Comparison of ENCODE assay signal across 35 cellular contexts in genomic region chr13:92591117-92591516, GRCh38.
"Had no signal": no experiment of that assay in that cellular context is flagged by ENCODE, and none has a peak within 500 bp of the region (broad histone marks: within the 10 kb centered on the region; RNA-seq: fewer than 3 reads in every experiment).

No MANE protein-coding gene starts in this region.

- H3K4me1 Mint-ChIP-seq: activated B cell treated with CpG ODN at 0.5 μM for 24 hours; activated CD4-positive, alpha-beta T cell treated with anti-CD3 and anti-CD28 coated beads, Interleukin-2, amount 10 ng/mL, durations not matched to agents 24 days and 14 days; activated naive CD8-positive, alpha-beta T cell treated with anti-CD3 and anti-CD28 coated beads for 36 hours; activated T-helper 17 cell treated with anti-CD3 and anti-CD28 coated beads, Interleukin-2, amount 50 U/mL, for 72 hours; brain had no signal

- H3K27ac ChIP-seq: adrenal gland, breast epithelium, VCaP had no signal

- ATAC-seq: activated CD8-positive, alpha-beta T cell treated with anti-CD3 and anti-CD28 coated beads for 36 hours; activated naive CD4-positive, alpha-beta T cell treated with anti-CD3 and anti-CD28 coated beads, Interleukin-2, amount 50 U/mL, for 72 hours; activated T-cell treated with anti-CD3 and anti-CD28 coated beads, Interleukin-2, amount 50 U/mL, for 4 hours; activated T-cell treated with anti-CD3 and anti-CD28 coated beads, Interleukin-2, amount 50 U/mL, for 72 hours; activated T-helper 17 cell treated with anti-CD3 and anti-CD28 coated beads, Interleukin-2, amount 50 U/mL, for 72 hours had no signal

- H3K9me3 ChIP-seq: adrenal gland, breast epithelium had no signal

- FAIRE-seq: TTC549 had no signal

- H3K9me3 Mint-ChIP-seq: activated naive CD4-positive, alpha-beta T cell treated with anti-CD3 and anti-CD28 coated beads for 36 hours; brain had no signal

- H3K27me3 ChIP-seq: adrenal gland, breast epithelium had no signal

- H3K27me3 Mint-ChIP-seq: activated B cell treated with CpG ODN at 0.5 μM for 24 hours; activated CD4-positive, alpha-beta memory T cell treated with anti-CD3 and anti-CD28 coated beads for 36 hours; activated CD4-positive, alpha-beta T cell treated with anti-CD3 and anti-CD28 coated beads, Interleukin-2, amount 10 ng/mL, durations not matched to agents 24 days and 14 days; activated CD8-positive, alpha-beta T cell treated with anti-CD3 and anti-CD28 coated beads for 36 hours; activated naive CD8-positive, alpha-beta T cell treated with anti-CD3 and anti-CD28 coated beads for 36 hours; activated T-helper 17 cell treated with anti-CD3 and anti-CD28 coated beads, Interleukin-2, amount 50 U/mL, for 72 hours had no signal

- H3K27ac Mint-ChIP-seq: activated B cell treated with CpG ODN at 0.5 μM for 24 hours; activated CD4-positive, alpha-beta memory T cell treated with anti-CD3 and anti-CD28 coated beads for 36 hours; activated CD4-positive, alpha-beta T cell treated with anti-CD3 and anti-CD28 coated beads, Interleukin-2, amount 10 ng/mL, durations not matched to agents 24 days and 14 days; activated CD8-positive, alpha-beta T cell treated with anti-CD3 and anti-CD28 coated beads for 36 hours; activated naive CD4-positive, alpha-beta T cell treated with anti-CD3 and anti-CD28 coated beads for 36 hours; activated naive CD4-positive, alpha-beta T cell treated with anti-CD3 and anti-CD28 coated beads, Interleukin-2, amount 50 U/mL, for 72 hours; activated naive CD8-positive, alpha-beta T cell treated with anti-CD3 and anti-CD28 coated beads for 36 hours; activated T-cell treated with anti-CD3 and anti-CD28 coated beads, Interleukin-2, amount 50 U/mL, for 72 hours; activated T-helper 1 cell treated with anti-CD3 and anti-CD28 coated beads, Interleukin-12 subunit alpha, Interleukin-12 subunit beta, Interleukin-2, Interleukin-4 antibody, amounts not matched to agents 30 ng/mL and 10 ng/mL and 1 ng/mL, durations not matched to agents 14 hours and 24 hours and 36 hours; activated T-helper 17 cell treated with anti-CD3 and anti-CD28 coated beads, Interleukin-2, amount 50 U/mL, for 72 hours; brain; T-helper 1 cell treated with Interleukin-12 subunit alpha and Interleukin-12 subunit beta and Interleukin-4 antibody, amounts not matched to agents 30 μg/mL and 1 μg/mL, for 36 hours; T-helper 2 cell treated with Interferon-gamma antibody and Interleukin-4, amounts not matched to agents 5 μg/mL and 100 μg/mL, for 36 hours had no signal

- H3K4me3 ChIP-seq: adrenal gland, breast epithelium had no signal

- DNase-seq: activated B cell treated with CpG ODN at 0.5 μM for 24 hours; activated CD4-positive, alpha-beta memory T cell treated with anti-CD3 and anti-CD28 coated beads for 36 hours; activated CD4-positive, alpha-beta T cell treated with anti-CD3 and anti-CD28 coated beads for 4 hours; activated CD4-positive, alpha-beta T cell treated with anti-CD3 and anti-CD28 coated beads, Interleukin-2, amount 10 ng/mL, durations not matched to agents 24 days and 14 days; activated CD4-positive, alpha-beta T cell treated with anti-CD3 and anti-CD28 coated beads, Interleukin-2, amount 50 U/mL, for 1 hour; activated CD4-positive, alpha-beta T cell treated with anti-CD3 and anti-CD28 coated beads, Interleukin-2, amount 50 U/mL, for 4 hours; activated CD4-positive, CD25-positive, alpha-beta regulatory T cell treated with anti-CD3 and anti-CD28 coated beads, Interleukin-2, amount 50 U/mL, for 72 hours; activated CD8-positive, alpha-beta memory T cell treated with anti-CD3 and anti-CD28 coated beads, Interleukin-2, amount 50 U/mL, for 4 hours; activated CD8-positive, alpha-beta T cell treated with anti-CD3 and anti-CD28 coated beads for 36 hours; activated effector memory CD4-positive, alpha-beta T cell treated with anti-CD3 and anti-CD28 coated beads, Interleukin-2, amount 50 U/mL, for 16 hours; activated gamma-delta T cell treated with Interleukin-2 at 50 U/mL for 16 hours; activated naive CD4-positive, alpha-beta T cell; activated naive CD4-positive, alpha-beta T cell treated with anti-CD3 and anti-CD28 coated beads for 36 hours; activated naive CD4-positive, alpha-beta T cell treated with anti-CD3 and anti-CD28 coated beads, Interleukin-2, amount 50 U/mL, for 16 hours; activated naive CD8-positive, alpha-beta T cell treated with anti-CD3 and anti-CD28 coated beads for 36 hours; activated T-cell treated with anti-CD3 and anti-CD28 coated beads for 4 hours; activated T-cell treated with anti-CD3 and anti-CD28 coated beads, Interleukin-2, amount 50 U/mL, for 1 hour; activated T-cell treated with anti-CD3 and anti-CD28 coated beads, Interleukin-2, amount 50 U/mL, for 4 hours; activated T-cell treated with anti-CD3 and anti-CD28 coated beads, Interleukin-2, amount 50 U/mL, for 72 hours; adrenal gland; amniotic stem cell; aorta; central memory CD4-positive, alpha-beta T cell; T-helper 1 cell; T-helper 2 cell; T-helper 9 cell had no signal

- H3K4me1 ChIP-seq: adrenal gland, breast epithelium had no signal

- H3K36me3 Mint-ChIP-seq: activated CD4-positive, alpha-beta memory T cell treated with anti-CD3 and anti-CD28 coated beads for 36 hours; activated naive CD8-positive, alpha-beta T cell treated with anti-CD3 and anti-CD28 coated beads for 36 hours; brain had no signal

- H3K36me3 ChIP-seq: adrenal gland, breast epithelium had no signal

- H3K4me3 Mint-ChIP-seq: activated B cell treated with CpG ODN at 0.5 μM for 24 hours; activated CD4-positive, alpha-beta memory T cell treated with anti-CD3 and anti-CD28 coated beads for 36 hours; activated CD4-positive, alpha-beta T cell treated with anti-CD3 and anti-CD28 coated beads, Interleukin-2, amount 10 ng/mL, durations not matched to agents 24 days and 14 days; activated CD8-positive, alpha-beta T cell treated with anti-CD3 and anti-CD28 coated beads for 36 hours; activated naive CD4-positive, alpha-beta T cell treated with anti-CD3 and anti-CD28 coated beads for 36 hours; activated naive CD8-positive, alpha-beta T cell treated with anti-CD3 and anti-CD28 coated beads for 36 hours; activated T-cell treated with anti-CD3 and anti-CD28 coated beads, Interleukin-2, amount 50 U/mL, for 4 hours; activated T-cell treated with anti-CD3 and anti-CD28 coated beads, Interleukin-2, amount 50 U/mL, for 72 hours; activated T-helper 1 cell treated with anti-CD3 and anti-CD28 coated beads, Interleukin-12 subunit alpha, Interleukin-12 subunit beta, Interleukin-2, Interleukin-4 antibody, amounts not matched to agents 30 ng/mL and 10 ng/mL and 1 ng/mL, durations not matched to agents 14 hours and 24 hours and 36 hours; activated T-helper 17 cell treated with anti-CD3 and anti-CD28 coated beads, Interleukin-2, amount 50 U/mL, for 72 hours; brain; T-helper 1 cell treated with Interleukin-12 subunit alpha and Interleukin-12 subunit beta and Interleukin-4 antibody, amounts not matched to agents 30 μg/mL and 1 μg/mL, for 36 hours; T-helper 2 cell treated with Interferon-gamma antibody and Interleukin-4, amounts not matched to agents 5 μg/mL and 100 μg/mL, for 36 hours had no signal
